Comparison of ENCODE assay signal across 21 cellular contexts in genomic region chr2:227192491-227192890, GRCh38. TPM values are rescaled to one million over a fixed set of nuclear protein-coding genes. Genes with fewer than 3 reads are reported as not detected.
A peak's percentile ranks its signal among the peaks of the same experiment; 100 is the strongest.
DNase-seq lines count a peak whose midpoint lies in the region; ATAC-seq, FAIRE-seq and TF ChIP-seq lines count a peak whose summit lies in the region.
"Had no signal": no experiment of that assay in that cellular context is flagged by ENCODE, and none has a peak within 500 bp of the region (broad histone marks: within the 10 kb centered on the region; RNA-seq: fewer than 3 reads in every experiment).

No MANE protein-coding gene starts in this region.

- H3K4ac ChIP-seq in neuronal stem cell (ENCODE audit: low read length), result no peak overlapping the region

- ATAC-seq in GM21447 (IDR thresholded peaks at IDR 0.05; ENCODE audit: unreplicated experiment) (no peak), HG03460 (IDR thresholded peaks at IDR 0.05; ENCODE audit: unreplicated experiment) (no peak)
- ATAC-seq: A549, K562, Right ventricle myocardium inferior, SK-N-SH treated with all-trans-retinoic acid at 6 μM for 48 hours had no signal

- H4K8ac ChIP-seq in neuronal stem cell (ENCODE audit: low read depth, low read length), result no peak overlapping the region

- peak overlapping the region; percentile 24 for H2BK12ac ChIP-seq in neuronal stem cell (ENCODE audit: low read length)

- no CpG with 5 or more reads among the region's 3 CpGs for WGBS in neuronal stem cell (ENCODE audit: extremely low coverage in 2 of 2, insufficient read length in 2 of 2, insufficient replicate concordance in 1 of 2), 2 donors

- H3K4me1 ChIP-seq in neuronal stem cell (ENCODE audit: control insufficient read depth in 2 of 2, insufficient read depth in 1 of 2, low read depth in 1 of 2, low read length in 2 of 2), result peaks cover 0 to 3% of the 10 kb centered on the region in 2 donors

- no peak overlapping the region for H2BK120ac ChIP-seq in neuronal stem cell (ENCODE audit: low read depth, low read length)

- no peak overlapping the region for H4K91ac ChIP-seq in neuronal stem cell (ENCODE audit: low read depth, low read length, poor library complexity)

- H3K4me2 ChIP-seq in neuronal stem cell (ENCODE audit: insufficient read depth, low read length, poor library complexity, severe bottlenecking), result no peak overlapping the region
- H3K4me2 ChIP-seq: A549 had no signal

- no peak overlapping the region for H3K18ac ChIP-seq in neuronal stem cell (ENCODE audit: low read length)

- H3K27ac ChIP-seq in brain microvascular endothelial cell (peak overlapping the region; percentile 45), neuronal stem cell (replicated peaks; ENCODE audit: low read length) (no peak overlapping the region)
- H3K27ac ChIP-seq: HL-60 had no signal

- H3K23ac ChIP-seq in neuronal stem cell (ENCODE audit: low read depth, low read length, poor library complexity), result no peak overlapping the region

- DNase-seq in GM18507 (ENCODE audit: extremely low spot score, insufficient read length, low read depth) (no peak), NB4 (ENCODE audit: low read depth) (peak; percentile 29), brain microvascular endothelial cell (peak; percentile 72), neuronal stem cell (ENCODE audit: low spot score) (no peak), putamen (ENCODE audit: low spot score) (no peak), SIG-M5 (lab: John Stamatoyannopoulos, UW) (no peak)
- DNase-seq: C1 segment of cervical spinal cord, GF-D8, H7, NCI-H1092, NCI-H146, NCI-H2081, NCI-H774 had no signal

- H2AK5ac ChIP-seq in neuronal stem cell (ENCODE audit: low read depth, low read length), result no peak overlapping the region

- H3K79me1 ChIP-seq in neuronal stem cell (ENCODE audit: low read depth, low read length), result no peaks in the 10 kb centered on the region

- H3K27me3 ChIP-seq in brain microvascular endothelial cell (replicated peaks), result no peaks in the 10 kb centered on the region
- no peaks in the 10 kb centered on the region for H3K27me3 ChIP-seq in neuronal stem cell (ENCODE audit: control insufficient read depth in 3 of 3, insufficient read depth in 3 of 3, low read depth in 1 of 3, low read length in 3 of 3)

- TF ChIP-seq CTCF in NB4 (IDR thresholded peaks at IDR 0.05; ENCODE audit: low read depth, low read length) (no peak), brain microvascular endothelial cell (IDR thresholded peaks at IDR 0.05; ENCODE audit: low read depth, low read length, missing control alignments) (no peak)

- H3K4me3 ChIP-seq in NB4 (ENCODE audit: low read depth, low read length), result no peak overlapping the region
- H3K4me3 ChIP-seq in brain microvascular endothelial cell (ENCODE audit: low read depth, low read length), result no peak overlapping the region
- H3K4me3 ChIP-seq in neuronal stem cell (ENCODE audit: low read length in 2 of 2), result no peak overlapping the region
- H3K4me3 ChIP-seq: A549, K562 had no signal

- H2AFZ ChIP-seq in neuronal stem cell (ENCODE audit: low read length), result no peak overlapping the region

- H3K9me3 ChIP-seq in neuronal stem cell (replicated peaks in 1 of 2; ENCODE audit: control insufficient read depth in 2 of 2, insufficient read depth in 1 of 2, low read depth in 1 of 2, low read length in 2 of 2), result no peaks in the 10 kb centered on the region
- H3K9me3 ChIP-seq: A549 had no signal

- in situ Hi-C loops in brain microvascular endothelial cell (cut with HindIII; ENCODE audit: low pct_ligation_motif_present, low sequenced_read_pairs), result no loop called here

- H2BK5ac ChIP-seq in neuronal stem cell (ENCODE audit: low read length), result no peak overlapping the region

- no peak overlapping the region for H3K14ac ChIP-seq in neuronal stem cell (ENCODE audit: low read length)

- H3K36me3 ChIP-seq in brain microvascular endothelial cell (replicated peaks) (no peaks in the 10 kb centered on the region), neuronal stem cell (replicated peaks in 1 of 2; ENCODE audit: control insufficient read depth in 2 of 2, insufficient read depth in 2 of 2, low read length in 2 of 2) (no peaks in the 10 kb centered on the region)

- H3K9ac ChIP-seq in neuronal stem cell (ENCODE audit: low read depth, low read length, poor library complexity), result no peak overlapping the region

- H2BK15ac ChIP-seq in neuronal stem cell (ENCODE audit: low read length), result no peak overlapping the region

- FAIRE-seq in GM18507 (lab: Jason Lieb, UNC), result peak; percentile 15
- FAIRE-seq: A549, HTR-8/SVneo, K562 had no signal

- no peak for TF ChIP-seq POLR2A in NB4 (IDR thresholded peaks at IDR 0.05; ENCODE audit: extremely low read depth, insufficient read length)

RNA-seq across cellular contexts. Expression of gene COL4A3, which starts 28.1 kb away (rescaled TPM):
- polyA plus RNA-seq in neuronal stem cell (2013, experiment 1 of 2), result not detected
- polyA plus RNA-seq in neuronal stem cell (2013, experiment 2 of 2), result not detected
- polyA plus RNA-seq: K562 had no signal

RNA-seq across cellular contexts. Expression of gene COL4A4, which starts 28.5 kb away (rescaled TPM):
- polyA plus RNA-seq in neuronal stem cell (2013, experiment 1 of 2), result 0.03 TPM
- 0.03 TPM for polyA plus RNA-seq in neuronal stem cell (2013, experiment 2 of 2)

Comparison
In these comparisons a context has a peak if more than half of its experiments do, and no peak if none do; other contexts are left out.
1. DNase-seq: peak in NB4 (single experiment) and brain microvascular endothelial cell (single experiment); none in GM18507 (single experiment), neuronal stem cell (single experiment), putamen (single experiment) and SIG-M5 (single experiment).